ENCODE assay signal across 1 cellular context in the genomic region with DNA sequence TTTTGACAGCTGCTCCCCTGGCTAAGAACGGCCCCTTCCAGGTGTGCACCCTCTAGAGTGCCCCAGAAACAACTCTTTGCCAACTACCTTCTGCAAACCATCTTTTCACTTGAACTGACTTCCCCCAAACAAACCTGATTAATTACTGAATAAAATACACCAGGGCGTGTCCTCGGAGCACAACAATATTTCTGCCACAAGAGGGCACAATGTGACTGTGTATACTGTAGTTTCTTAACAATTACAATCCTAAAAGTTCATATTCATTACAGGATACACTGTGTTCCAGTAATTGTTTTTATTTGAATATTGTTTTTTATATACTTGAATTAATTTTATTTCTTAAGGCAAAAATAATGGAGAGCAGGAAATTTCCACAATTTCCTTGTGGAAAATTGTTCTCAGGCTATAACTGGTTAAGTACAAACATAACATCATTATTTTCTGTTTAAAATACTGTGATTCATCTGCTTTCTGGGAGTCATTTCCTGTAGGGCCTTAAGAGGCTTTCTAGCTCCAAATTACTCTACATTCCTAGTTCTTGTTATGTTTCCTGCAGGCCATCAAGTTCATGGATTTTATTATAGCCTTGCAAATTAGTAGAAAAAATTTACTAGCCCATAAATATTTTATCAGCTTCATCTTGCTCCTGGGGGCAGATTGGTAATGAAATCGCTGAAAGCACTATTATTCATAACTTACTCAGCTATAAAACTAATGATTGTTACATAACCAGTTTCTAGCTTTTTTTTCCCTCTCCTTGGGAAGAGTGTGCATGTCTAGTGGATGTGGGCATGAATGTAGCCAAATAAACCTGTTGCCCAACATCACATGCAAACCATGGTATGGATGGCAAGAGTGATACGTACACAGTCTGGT.
TF ChIP-seq lines count a peak whose summit lies in the region.

No MANE protein-coding gene starts in this region.

TF ChIP-seq in IMR-90, 13 proteins besides CTCF, POLR2A, EP300 and RAD21 (continued from another document):
- TF ChIP-seq SMC3 (IDR thresholded peaks at IDR 0.05; ENCODE audit: low read depth, low read length) (peak; percentile 73), MAFK (IDR thresholded peaks at IDR 0.05; ENCODE audit: low read depth, low read length) (no peak), CEBPB (IDR thresholded peaks at IDR 0.05; ENCODE audit: low read depth, low read length) (peak; percentile 56), FOS (IDR thresholded peaks at IDR 0.05; ENCODE audit: low read depth, low read length) (0 out of 2 replicates have a peak, but pooled peaks have one; percentile 18)
